Comparison of ENCODE assay signal across 30 cellular contexts in genomic region chr7:133695976-133696531, GRCh38.
DNase-seq lines count a peak whose midpoint lies in the region; ATAC-seq and TF ChIP-seq lines count a peak whose summit lies in the region.
"Had no signal": no experiment of that assay in that cellular context is flagged by ENCODE, and none has a peak within 500 bp of the region (broad histone marks: within the 10 kb centered on the region; RNA-seq: fewer than 3 reads in every experiment).

No MANE protein-coding gene starts in this region.

- DNase-seq in DMS79 treated with DMSO at 0.1 percent for 48 hours (lab: John Stamatoyannopoulos, UW) = peak; percentile 48
- DNase-seq in ELF-1 (ENCODE audit: low read depth, low spot score) = peak; percentile 26
- DNase-seq in NB4 (ENCODE audit: low read depth) = peak; percentile 14
- DNase-seq in islet precursor cell = peak; percentile 79
- no peak for DNase-seq in activated T-helper 2 cell treated with anti-CD3 and anti-CD28 coated beads, Interferon-gamma antibody, Interleukin-2, Interleukin-4, amounts not matched to agents 10 μg/mL and 5 μg/mL and 100 μg/mL, durations not matched to agents 14 hours and 24 hours and 36 hours (ENCODE audit: low spot score)
- DNase-seq in HFFc6 = no peak
- DNase-seq: activated CD4-positive, alpha-beta memory T cell treated with anti-CD3 and anti-CD28 coated beads, Interleukin-2, amount 10 ng/mL, durations not matched to agents 7 days and 5 days; activated CD4-positive, alpha-beta T cell treated with anti-CD3 and anti-CD28 coated beads for 1 hour; activated CD8-positive, alpha-beta memory T cell treated with anti-CD3 and anti-CD28 coated beads, Interleukin-2, amount 50 U/mL, for 48 hours; activated effector memory CD4-positive, alpha-beta T cell treated with Interleukin-2 at 50 U/mL for 16 hours; activated naive CD8-positive, alpha-beta T cell treated with anti-CD3 and anti-CD28 coated beads, Interleukin-2, amount 10 ng/mL, durations not matched to agents 7 days and 5 days; Calu3; caudate nucleus; cortex of kidney; EL; endodermal cell; foreskin fibroblast; heart right ventricle; mesendoderm; MG63; NCI-H1436 treated with DMSO at 0.1 percent for 48 hours; NCI-H2171 treated with DMSO at 0.1 percent for 48 hours; NCI-H526 treated with DMSO at 0.1 percent for 48 hours; uterus had no signal

- intact Hi-C loops in activated T-helper 2 cell treated with anti-CD3 and anti-CD28 coated beads, Interferon-gamma antibody, Interleukin-2, Interleukin-4, amounts not matched to agents 10 μg/mL and 5 μg/mL and 100 μg/mL, durations not matched to agents 14 hours and 24 hours and 36 hours (cut with micrococcal nuclease) = no loop called here

- TF ChIP-seq CTCF in NB4 (IDR thresholded peaks at IDR 0.05; ENCODE audit: low read depth, low read length) = no peak
- no peak for TF ChIP-seq CTCF in HFFc6 (IDR thresholded peaks at IDR 0.05)

- ATAC-seq in HG02870 (IDR thresholded peaks at IDR 0.05; ENCODE audit: unreplicated experiment) = no peak
- ATAC-seq: esophagus mucosa, heart right ventricle, left lobe of liver had no signal

- TF ChIP-seq POLR2A in NB4 (IDR thresholded peaks at IDR 0.05; ENCODE audit: extremely low read depth, insufficient read length) = no peak

- H3K27me3 Mint-ChIP-seq in activated T-helper 2 cell treated with anti-CD3 and anti-CD28 coated beads, Interferon-gamma antibody, Interleukin-2, Interleukin-4, amounts not matched to agents 10 μg/mL and 5 μg/mL and 100 μg/mL, durations not matched to agents 14 hours and 24 hours and 36 hours (ENCODE audit: low read depth) = no peaks in the 10 kb centered on the region
- peaks cover 2% of the 10 kb centered on the region for H3K27me3 Mint-ChIP-seq in HFFc6 (ENCODE audit: insufficient read depth)
- H3K27me3 Mint-ChIP-seq: activated CD4-positive, alpha-beta memory T cell treated with anti-CD3 and anti-CD28 coated beads, Interleukin-2, amount 10 ng/mL, durations not matched to agents 7 days and 5 days; activated naive CD8-positive, alpha-beta T cell treated with anti-CD3 and anti-CD28 coated beads, Interleukin-2, amount 10 ng/mL, durations not matched to agents 7 days and 5 days; stimulated activated naive CD8-positive, alpha-beta T cell treated with anti-CD3 and anti-CD28 coated beads, Interleukin-15, Interleukin-2, amounts not matched to agents 100 ng/mL and 50 ng/mL, for 24 hours had no signal

- H3K9me3 Mint-ChIP-seq in activated T-helper 2 cell treated with anti-CD3 and anti-CD28 coated beads, Interferon-gamma antibody, Interleukin-2, Interleukin-4, amounts not matched to agents 10 μg/mL and 5 μg/mL and 100 μg/mL, durations not matched to agents 14 hours and 24 hours and 36 hours = no peaks in the 10 kb centered on the region
- H3K9me3 Mint-ChIP-seq in HFFc6 = no peaks in the 10 kb centered on the region
- H3K9me3 Mint-ChIP-seq: activated CD4-positive, alpha-beta memory T cell treated with anti-CD3 and anti-CD28 coated beads, Interleukin-2, amount 10 ng/mL, durations not matched to agents 7 days and 5 days; activated naive CD8-positive, alpha-beta T cell treated with anti-CD3 and anti-CD28 coated beads, Interleukin-2, amount 10 ng/mL, durations not matched to agents 7 days and 5 days; endodermal cell; stimulated activated naive CD8-positive, alpha-beta T cell treated with anti-CD3 and anti-CD28 coated beads, Interleukin-15, Interleukin-2, amounts not matched to agents 100 ng/mL and 50 ng/mL, for 24 hours; T-helper 1 cell treated with Interleukin-12 subunit alpha and Interleukin-12 subunit beta and Interleukin-4 antibody, amounts not matched to agents 30 μg/mL and 1 μg/mL, for 36 hours had no signal

- no peak overlapping the region for H3K27ac Mint-ChIP-seq in activated T-helper 2 cell treated with anti-CD3 and anti-CD28 coated beads, Interferon-gamma antibody, Interleukin-2, Interleukin-4, amounts not matched to agents 10 μg/mL and 5 μg/mL and 100 μg/mL, durations not matched to agents 14 hours and 24 hours and 36 hours
- no peak overlapping the region for H3K27ac Mint-ChIP-seq in HFFc6
- H3K27ac Mint-ChIP-seq: activated CD4-positive, alpha-beta memory T cell treated with anti-CD3 and anti-CD28 coated beads, Interleukin-2, amount 10 ng/mL, durations not matched to agents 7 days and 5 days; activated naive CD8-positive, alpha-beta T cell treated with anti-CD3 and anti-CD28 coated beads, Interleukin-2, amount 10 ng/mL, durations not matched to agents 7 days and 5 days; endodermal cell; stimulated activated naive CD8-positive, alpha-beta T cell treated with anti-CD3 and anti-CD28 coated beads, Interleukin-15, Interleukin-2, amounts not matched to agents 100 ng/mL and 50 ng/mL, for 24 hours; T-helper 1 cell treated with Interleukin-12 subunit alpha and Interleukin-12 subunit beta and Interleukin-4 antibody, amounts not matched to agents 30 μg/mL and 1 μg/mL, for 36 hours had no signal

- H3K4me1 Mint-ChIP-seq in activated T-helper 2 cell treated with anti-CD3 and anti-CD28 coated beads, Interferon-gamma antibody, Interleukin-2, Interleukin-4, amounts not matched to agents 10 μg/mL and 5 μg/mL and 100 μg/mL, durations not matched to agents 14 hours and 24 hours and 36 hours (ENCODE audit: low read depth) = peaks cover 2% of the 10 kb centered on the region
- peaks cover 11% of the 10 kb centered on the region for H3K4me1 Mint-ChIP-seq in HFFc6 (ENCODE audit: low read depth)
- H3K4me1 Mint-ChIP-seq: activated CD4-positive, alpha-beta memory T cell treated with anti-CD3 and anti-CD28 coated beads, Interleukin-2, amount 10 ng/mL, durations not matched to agents 7 days and 5 days had no signal

- no peak overlapping the region for H3K4me3 Mint-ChIP-seq in activated T-helper 2 cell treated with anti-CD3 and anti-CD28 coated beads, Interferon-gamma antibody, Interleukin-2, Interleukin-4, amounts not matched to agents 10 μg/mL and 5 μg/mL and 100 μg/mL, durations not matched to agents 14 hours and 24 hours and 36 hours (ENCODE audit: low read depth)
- no peak overlapping the region for H3K4me3 Mint-ChIP-seq in HFFc6
- H3K4me3 Mint-ChIP-seq: activated CD4-positive, alpha-beta memory T cell treated with anti-CD3 and anti-CD28 coated beads, Interleukin-2, amount 10 ng/mL, durations not matched to agents 7 days and 5 days; activated naive CD8-positive, alpha-beta T cell treated with anti-CD3 and anti-CD28 coated beads, Interleukin-2, amount 10 ng/mL, durations not matched to agents 7 days and 5 days; endodermal cell; stimulated activated naive CD8-positive, alpha-beta T cell treated with anti-CD3 and anti-CD28 coated beads, Interleukin-15, Interleukin-2, amounts not matched to agents 100 ng/mL and 50 ng/mL, for 24 hours; T-helper 1 cell treated with Interleukin-12 subunit alpha and Interleukin-12 subunit beta and Interleukin-4 antibody, amounts not matched to agents 30 μg/mL and 1 μg/mL, for 36 hours had no signal

- H3K36me3 Mint-ChIP-seq in activated T-helper 2 cell treated with anti-CD3 and anti-CD28 coated beads, Interferon-gamma antibody, Interleukin-2, Interleukin-4, amounts not matched to agents 10 μg/mL and 5 μg/mL and 100 μg/mL, durations not matched to agents 14 hours and 24 hours and 36 hours (ENCODE audit: low read depth) = no peaks in the 10 kb centered on the region
- peaks cover 4% of the 10 kb centered on the region; the same call in 1 of the 2 replicates for H3K36me3 Mint-ChIP-seq in HFFc6 (ENCODE audit: low read depth)

- no peak overlapping the region for H3K4me3 ChIP-seq in NB4 (ENCODE audit: low read depth, low read length)
- H3K4me3 ChIP-seq: heart right ventricle, MG63, skin epidermis, uterus had no signal

Comparison
In these comparisons a context has a peak if more than half of its experiments do, and no peak if none do; other contexts are left out.
1. DNase-seq: peak in DMS79 treated with DMSO at 0.1 percent for 48 hours (single experiment), ELF-1 (single experiment), NB4 (single experiment) and islet precursor cell (single experiment); none in activated T-helper 2 cell treated with anti-CD3 and anti-CD28 coated beads, Interferon-gamma antibody, Interleukin-2, Interleukin-4, amounts not matched to agents 10 μg/mL and 5 μg/mL and 100 μg/mL, durations not matched to agents 14 hours and 24 hours and 36 hours (single experiment) and HFFc6 (single experiment).